Comparison of ENCODE assay signal across 12 cellular contexts in the genomic region with DNA sequence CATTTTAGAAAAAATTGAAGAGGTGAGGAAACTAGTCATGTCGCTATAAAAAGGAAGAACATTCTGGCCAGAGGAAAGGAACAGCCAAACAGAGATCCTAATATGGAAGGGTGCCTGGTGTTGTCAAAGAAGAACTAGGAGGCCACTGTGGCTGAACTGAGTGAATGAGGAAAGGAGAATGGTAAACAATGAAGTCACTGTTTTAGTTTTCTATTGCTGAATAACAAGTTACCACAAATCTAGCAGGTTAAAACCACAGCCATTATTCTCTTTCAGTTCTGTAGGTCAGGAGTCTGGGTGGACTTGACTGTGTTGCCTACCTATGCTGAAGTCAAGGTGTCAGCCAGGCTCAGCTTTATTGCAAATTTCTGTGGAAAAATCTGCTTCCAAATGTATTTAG.
DNase-seq lines count a peak whose midpoint lies in the region; ATAC-seq and TF ChIP-seq lines count a peak whose summit lies in the region.
"Had no signal": no experiment of that assay in that cellular context is flagged by ENCODE, and none has a peak within 500 bp of the region (broad histone marks: within the 10 kb centered on the region; RNA-seq: fewer than 3 reads in every experiment).

No MANE protein-coding gene starts in this region.

- no peaks in the 10 kb centered on the region for H3K36me3 Mint-ChIP-seq in endodermal cell (ENCODE audit: low read depth)
- H3K36me3 Mint-ChIP-seq: memory B cell had no signal

- 90 to 100% methylated on average over 1 of the region's 1 CpG for WGBS in endodermal cell (ENCODE audit: insufficient coverage in 1 of 2, insufficient read length in 1 of 2), 2 experiments
- WGBS in tibial nerve, 2 donors: 35 to 42% methylated on average over 1 of the region's 1 CpG

- no peaks in the 10 kb centered on the region for H3K9me3 ChIP-seq in endodermal cell (ENCODE audit: control insufficient read depth, low read length)
- H3K9me3 ChIP-seq in tibial nerve: no peaks in the 10 kb centered on the region

- H3K27ac Mint-ChIP-seq in endodermal cell: no peak overlapping the region
- H3K27ac Mint-ChIP-seq: memory B cell had no signal

- no peak for TF ChIP-seq POLR2A in tibial nerve (IDR thresholded peaks at IDR 0.05)

- no peak for TF ChIP-seq EP300 in tibial nerve (IDR thresholded peaks at IDR 0.05)

- DNase-seq in endodermal cell: no peak
- no peak for DNase-seq in activated CD4-positive, CD25-positive, alpha-beta regulatory T cell treated with anti-CD3 and anti-CD28 coated beads, Interleukin-2, amount 50 U/mL, for 72 hours
- DNase-seq in tibial nerve (ENCODE audit: low spot score in 2 of 2): no peak
- no peak for DNase-seq in effector CD8-positive, alpha-beta T cell (lab: John Stamatoyannopoulos, UW)
- no peak for DNase-seq in NCI-H524 treated with DMSO at 0.1 percent for 48 hours (lab: John Stamatoyannopoulos, UW)
- DNase-seq: aorta had no signal

- no peaks in the 10 kb centered on the region for H3K36me3 ChIP-seq in endodermal cell (ENCODE audit: control insufficient read depth, insufficient read depth, low read length)
- no peaks in the 10 kb centered on the region for H3K36me3 ChIP-seq in tibial nerve

- H3K27me3 Mint-ChIP-seq in endodermal cell (ENCODE audit: insufficient read depth): peaks cover 12% of the 10 kb centered on the region

- H3K27me3 ChIP-seq in endodermal cell (ENCODE audit: control insufficient read depth, insufficient read depth, low read length, poor library complexity, severe bottlenecking) (peaks cover 52% of the 10 kb centered on the region), tibial nerve (no peaks in the 10 kb centered on the region)

- H3K4me3 Mint-ChIP-seq in endodermal cell: peak overlapping the region; percentile 6
- H3K4me3 Mint-ChIP-seq: memory B cell had no signal

- H3K4me1 ChIP-seq in endodermal cell (ENCODE audit: control insufficient read depth, insufficient read depth, low read length) (no peaks in the 10 kb centered on the region), tibial nerve (no peaks in the 10 kb centered on the region)

- H3K27ac ChIP-seq in endodermal cell (ENCODE audit: low read depth, low read length): no peak overlapping the region
- H3K27ac ChIP-seq in tibial nerve: no peak overlapping the region
- H3K27ac ChIP-seq: C4-2B, skin epidermis had no signal

- H3K9ac ChIP-seq in endodermal cell (ENCODE audit: extremely low read depth, low read length, poor library complexity, severe bottlenecking): no peak overlapping the region

- peaks cover 27% of the 10 kb centered on the region for H3K4me1 Mint-ChIP-seq in endodermal cell
- H3K4me1 Mint-ChIP-seq: memory B cell had no signal

- peak; percentile 85 for ATAC-seq in GM18517 (IDR thresholded peaks at IDR 0.05; ENCODE audit: unreplicated experiment)
- ATAC-seq in GM21526 (IDR thresholded peaks at IDR 0.05; ENCODE audit: low FRiP score, unreplicated experiment): peak; percentile 60
- peak; percentile 77 for ATAC-seq in HG03135 (IDR thresholded peaks at IDR 0.05; ENCODE audit: unreplicated experiment)

- TF ChIP-seq CTCF in endodermal cell (conservative IDR thresholded peaks at IDR 0.05) (no peak), tibial nerve (IDR thresholded peaks at IDR 0.05) (no peak)

- no peaks in the 10 kb centered on the region for H3K9me3 Mint-ChIP-seq in endodermal cell
- H3K9me3 Mint-ChIP-seq: memory B cell had no signal

- H3K4me3 ChIP-seq in endodermal cell (ENCODE audit: low read length): no peak overlapping the region
- H3K4me3 ChIP-seq in tibial nerve: no peak overlapping the region
- H3K4me3 ChIP-seq: skin epidermis had no signal
